Comparison of ENCODE assay signal across 19 cellular contexts in genomic region chr6:113570176-113570575, GRCh38.
"Had no signal": no experiment of that assay in that cellular context is flagged by ENCODE, and none has a peak within 500 bp of the region (broad histone marks: within the 10 kb centered on the region; RNA-seq: fewer than 3 reads in every experiment).

No MANE protein-coding gene starts in this region.

- H3K9me3 ChIP-seq: suprapubic skin had no signal

- DNase-seq: activated CD4-positive, CD25-positive, alpha-beta regulatory T cell treated with anti-CD3 and anti-CD28 coated beads, Interleukin-2, amount 50 U/mL, for 72 hours; activated naive CD8-positive, alpha-beta T cell treated with anti-CD3 and anti-CD28 coated beads for 36 hours; anterior cingulate cortex; cerebellar nuclear complex; glutamatergic neuron; kidney glomerular epithelial cell; mesenchymal stem cell; naive thymus-derived CD8-positive, alpha-beta T cell; nucleus accumbens; right cardiac atrium; small intestine; stimulated activated CD4-positive, alpha-beta T cell treated with anti-CD3 and anti-CD28 coated beads, Interleukin-4, amount 100 ng/mL, for 4 hours; stimulated activated CD8-positive, alpha-beta memory T cell treated with anti-CD3 and anti-CD28 coated beads, Interleukin-4, amount 100 ng/mL, for 48 hours; stimulated activated naive CD4-positive, alpha-beta T cell treated with Interleukin-2 at 50 U/mL for 16 hours; T-helper 1 cell; T1000; trophoblast cell had no signal

- H3K4me1 ChIP-seq: suprapubic skin had no signal

- H3K4me3 ChIP-seq: suprapubic skin had no signal

- ATAC-seq: naive thymus-derived CD8-positive, alpha-beta T cell; right cardiac atrium had no signal

- H3K36me3 ChIP-seq: suprapubic skin had no signal

- H3K27ac ChIP-seq: epithelial cell of prostate, suprapubic skin had no signal

- H3K27me3 ChIP-seq: suprapubic skin had no signal
